In genomic region chr1:102434421-102434820, GRCh38 we compare ENCODE assay signal across 8 cellular contexts.
DNase-seq lines count a peak whose midpoint lies in the region; ATAC-seq, FAIRE-seq and TF ChIP-seq lines count a peak whose summit lies in the region.

No MANE protein-coding gene starts in this region.

- POLR2A ChIA-PET in K562 (lab: Yijun Ruan, JAX) = interaction anchor here (0.7 kb wide), 1 partner anchor 1814 kb away, joined by 4 read pairs; no protein-coding TSS in a partner anchor

- no peaks in the 10 kb centered on the region for H3K9me3 ChIP-seq in K562 (replicated peaks; ENCODE audit: control insufficient read depth, insufficient read depth, low read depth, low read length)
- H3K9me3 ChIP-seq in smooth muscle cell (replicated peaks; ENCODE audit: low read depth) = no peaks in the 10 kb centered on the region
- H3K9me3 ChIP-seq in MG63 = no peaks in the 10 kb centered on the region

- H3K4me3 ChIP-seq in K562 (no peak overlapping the region), smooth muscle cell (no peak overlapping the region), MG63 (no peak overlapping the region)

- no peaks in the 10 kb centered on the region for H4K20me1 ChIP-seq in K562 (replicated peaks; ENCODE audit: control insufficient read depth, insufficient read depth, low read length)
- H4K20me1 ChIP-seq in smooth muscle cell (ENCODE audit: low read depth) = no peaks in the 10 kb centered on the region

- peak; percentile 1 to 8 for DNase-seq in stimulated activated CD4-positive, alpha-beta T cell treated with anti-CD3 and anti-CD28 coated beads, Interleukin-2, amount 100 ng/mL, for 48 hours
- no peak for DNase-seq in stimulated activated CD4-positive, alpha-beta T cell treated with anti-CD3 and anti-CD28 coated beads, Interleukin-4, amount 100 ng/mL, for 4 hours
- peak; percentile 23 for DNase-seq in M059J (ENCODE audit: low read depth)
- peak in 3 of 4 experiments; percentile 2 to 51 (median 3) for DNase-seq in K562 (ENCODE audit: extremely low read depth in 1 of 4, low spot score in 3 of 4)
- DNase-seq in smooth muscle cell (lab: John Stamatoyannopoulos, UW; ENCODE audit: unreplicated experiment) = no peak
- no peak for DNase-seq in MG63
- DNase-seq in HuH-7.5 (ENCODE audit: low spot score) = no peak
- no peak for DNase-seq in DMS79 treated with DMSO at 0.1 percent for 48 hours (lab: John Stamatoyannopoulos, UW)

- in situ Hi-C loops in K562 (cut with MboI) = no loop called here

- TF ChIP-seq POLR2A in K562 (conservative IDR thresholded peaks at IDR 0.05) = no peak

- TF ChIP-seq RAD21 in K562 (CRISPR knock-in tag; conservative IDR thresholded peaks at IDR 0.05 in 1 of 2, IDR thresholded peaks at IDR 0.05 in 1 of 2) = peak; percentile 44 to 61

- ATAC-seq in K562 = peak; percentile 61

- no peaks in the 10 kb centered on the region for H3K79me2 ChIP-seq in K562 (ENCODE audit: control insufficient read depth, insufficient read depth, low read length)
- no peaks in the 10 kb centered on the region for H3K79me2 ChIP-seq in smooth muscle cell (ENCODE audit: low read depth)

- FAIRE-seq in K562 (lab: Jason Lieb, UNC) = peak; percentile 89

- BruUV-seq in K562 (replicated peaks; lab: Mats Ljungman, UMichigan) = no TSS peak

- intact Hi-C loops in K562 (cut with micrococcal nuclease) = loop anchor here (10.0 kb wide), 1 partner anchor 910 kb away; no protein-coding TSS in a partner anchor

- H3K27me3 ChIP-seq in K562 (ENCODE audit: control insufficient read depth in 2 of 2, insufficient read depth in 2 of 2, low read length in 2 of 2) (no peaks in the 10 kb centered on the region), smooth muscle cell (ENCODE audit: low read depth) (no peaks in the 10 kb centered on the region), MG63 (no peaks in the 10 kb centered on the region)

- H3K4me1 ChIP-seq in K562 (replicated peaks in 1 of 2; ENCODE audit: control insufficient read depth in 2 of 2, insufficient read depth in 2 of 2, low read length in 2 of 2) (no peaks in the 10 kb centered on the region), smooth muscle cell (ENCODE audit: low read depth) (no peaks in the 10 kb centered on the region)

- no peaks in the 10 kb centered on the region for H3F3A ChIP-seq in smooth muscle cell (ENCODE audit: low read depth)

- CTCF ChIA-PET in K562 (lab: Yijun Ruan, JAX; ENCODE audit: low intra/inter-chr PET ratio) = no interaction called here

- H3K4me2 ChIP-seq in K562 (ENCODE audit: insufficient read depth, low read length) = no peak overlapping the region
- no peak overlapping the region for H3K4me2 ChIP-seq in smooth muscle cell

- H3K9ac ChIP-seq in K562 (ENCODE audit: insufficient read depth in 1 of 2, low read depth in 2 of 2, low read length in 2 of 2) (no peak overlapping the region), smooth muscle cell (ENCODE audit: low read depth) (no peak overlapping the region)

- 9% methylated on average over 4 of the region's 4 CpGs for WGBS in K562 (ENCODE audit: insufficient coverage, low coverage, missing lambda C conversion rate)
- WGBS in smooth muscle cell (ENCODE audit: low lambda C conversion rate) = 58% methylated on average over 4 of the region's 4 CpGs

- H3K27ac ChIP-seq in K562 (ENCODE audit: extremely low read depth, low read depth, low read length) = no peak overlapping the region
- H3K27ac ChIP-seq in smooth muscle cell (ENCODE audit: low read depth) = no peak overlapping the region

- H3K9me1 ChIP-seq in K562 (ENCODE audit: control insufficient read depth, insufficient read depth, low read length) = no peaks in the 10 kb centered on the region

- TF ChIP-seq CTCF in K562 (IDR thresholded peaks at IDR 0.05 in 2 of 3, conservative IDR thresholded peaks at IDR 0.05 in 1 of 3; ENCODE audit: insufficient read depth in 2 of 3, low read depth in 1 of 3, low read length in 3 of 3) (peak; percentile 21 to 51 (median 43); a peak in 4 of 6 replicates), smooth muscle cell (IDR thresholded peaks at IDR 0.05; ENCODE audit: borderline replicate concordance, insufficient read depth, poor library complexity, severe bottlenecking) (peak; percentile 52)

- H2AFZ ChIP-seq in K562 (ENCODE audit: low read depth, low read length) (no peak overlapping the region), smooth muscle cell (ENCODE audit: low read depth) (no peak overlapping the region)

- no peak for TF ChIP-seq EP300 in K562 (IDR thresholded peaks at IDR 0.05; ENCODE audit: low read length)

- H3K36me3 ChIP-seq in K562 (ENCODE audit: control insufficient read depth, insufficient read depth, low read length) = no peaks in the 10 kb centered on the region
- no peaks in the 10 kb centered on the region for H3K36me3 ChIP-seq in smooth muscle cell (ENCODE audit: low read depth)
- H3K36me3 ChIP-seq in MG63 = no peaks in the 10 kb centered on the region

TF ChIP-seq in K562, 482 proteins besides CTCF, POLR2A, EP300 and RAD21:
- TF ChIP-seq MCM2 (IDR thresholded peaks at IDR 0.05; ENCODE audit: low read depth) = no peak
- peak; percentile 99 for TF ChIP-seq ESRRA (IDR thresholded peaks at IDR 0.05; ENCODE audit: borderline replicate concordance, low read depth)
- no peak for TF ChIP-seq KAT7 (CRISPR knock-in tag; IDR thresholded peaks at IDR 0.05; ENCODE audit: borderline replicate concordance)
- no peak for TF ChIP-seq POLR2G (IDR thresholded peaks at IDR 0.05; ENCODE audit: low read depth, low read length)
- TF ChIP-seq MXD1 (CRISPR knock-in tag; IDR thresholded peaks at IDR 0.05; ENCODE audit: borderline replicate concordance, poor library complexity, severe bottlenecking) = no peak
- TF ChIP-seq ZNF395 (CRISPR knock-in tag; IDR thresholded peaks at IDR 0.05) = no peak
- TF ChIP-seq KDM1A (IDR thresholded peaks at IDR 0.05) = no peak
- no peak for TF ChIP-seq KAT2B (IDR thresholded peaks at IDR 0.05; ENCODE audit: low read depth, low read length)
- TF ChIP-seq HDAC6 (IDR thresholded peaks at IDR 0.05; ENCODE audit: low read depth, low read length) = no peak
- no peak for TF ChIP-seq ARID3B (CRISPR knock-in tag; IDR thresholded peaks at IDR 0.05; ENCODE audit: borderline replicate concordance)
- no peak for TF ChIP-seq ZNF23 (CRISPR knock-in tag; IDR thresholded peaks at IDR 0.05)
- TF ChIP-seq DEAF1 (CRISPR knock-in tag; IDR thresholded peaks at IDR 0.05) = 0 out of 2 replicates have a peak, but pooled peaks have one; percentile 13
- TF ChIP-seq CHD1 (IDR thresholded peaks at IDR 0.05; ENCODE audit: low read length) = no peak
- no peak for TF ChIP-seq GATAD2B (IDR thresholded peaks at IDR 0.05; ENCODE audit: borderline replicate concordance)
- TF ChIP-seq SMC3 (conservative IDR thresholded peaks at IDR 0.05; ENCODE audit: insufficient read depth, low read depth, low read length) = no peak

Comparison
In these comparisons a context has a peak if more than half of its experiments do, and no peak if none do; other contexts are left out.
1. DNase-seq: peak in stimulated activated CD4-positive, alpha-beta T cell treated with anti-CD3 and anti-CD28 coated beads, Interleukin-2, amount 100 ng/mL, for 48 hours (2 of 2), M059J (single experiment) and K562 (3 of 4); none in stimulated activated CD4-positive, alpha-beta T cell treated with anti-CD3 and anti-CD28 coated beads, Interleukin-4, amount 100 ng/mL, for 4 hours (0 of 2), smooth muscle cell (single experiment), MG63 (single experiment), HuH-7.5 (single experiment) and DMS79 treated with DMSO at 0.1 percent for 48 hours (single experiment).